Comparison of ENCODE assay signal across 18 cellular contexts in the genomic region with DNA sequence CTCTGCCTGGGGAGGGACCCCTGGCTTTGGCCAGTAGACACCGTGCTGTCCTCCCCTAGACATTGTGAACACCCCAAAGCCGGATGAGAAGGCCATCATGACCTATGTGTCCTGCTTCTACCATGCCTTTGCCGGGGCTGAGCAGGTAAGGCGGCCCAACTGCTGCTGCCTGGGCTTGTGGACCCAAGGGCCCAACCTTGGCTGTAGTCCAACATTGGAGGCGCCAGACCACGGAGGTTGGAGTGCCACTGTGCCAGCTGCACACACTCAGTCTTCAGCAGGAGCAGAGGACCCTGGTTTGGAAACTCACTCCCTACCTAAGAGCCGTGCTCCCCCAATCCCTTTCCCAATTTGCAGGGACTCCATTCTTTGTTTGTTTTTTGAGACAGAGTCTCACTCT. TPM values are rescaled to one million over a fixed set of nuclear protein-coding genes. Genes with fewer than 3 reads are reported as not detected.
"Had no signal": no experiment of that assay in that cellular context is flagged by ENCODE, and none has a peak within 500 bp of the region (broad histone marks: within the 10 kb centered on the region; RNA-seq: fewer than 3 reads in every experiment).

No MANE protein-coding gene starts in this region.

- H3K4me3 ChIP-seq: ascending aorta, lower lobe of right lung, spleen, thoracic aorta had no signal

- H3K27ac ChIP-seq: ascending aorta, lower lobe of right lung, spleen, thoracic aorta had no signal

- H3K27me3 ChIP-seq: ascending aorta had no signal

- DNase-seq: activated CD4-positive, alpha-beta T cell treated with anti-CD3 and anti-CD28 coated beads, Interleukin-2, amount 10 ng/mL, durations not matched to agents 7 days and 5 days; activated CD8-positive, alpha-beta T cell treated with anti-CD3 and anti-CD28 coated beads, Interleukin-2, amount 10 ng/mL, durations not matched to agents 7 days and 5 days; activated effector memory CD4-positive, alpha-beta T cell treated with anti-CD3 and anti-CD28 coated beads, Interleukin-2, amount 50 U/mL, for 16 hours; activated naive CD4-positive, alpha-beta T cell treated with anti-CD3 and anti-CD28 coated beads, Interleukin-2, amount 50 U/mL, for 16 hours; activated T-cell treated with anti-CD3 and anti-CD28 coated beads, Interleukin-2, amount 50 U/mL, for 48 hours; cortex of kidney; erythroblast; foreskin melanocyte; hypothalamus; islet precursor cell; left colon; lower lobe of right lung; naive thymus-derived CD8-positive, alpha-beta T cell; spleen; stimulated activated naive B cell treated with anti-CD40 and anti-IgM and Interleukin-4, amounts not matched to agents 10 μg/mL and 1 μg/mL and 100 μg/mL, for 72 hours had no signal

- H3K36me3 ChIP-seq: ascending aorta, lower lobe of right lung, spleen, thoracic aorta had no signal

- H3K9me3 ChIP-seq: ascending aorta, lower lobe of right lung, spleen, thoracic aorta had no signal

- ATAC-seq: activated CD4-positive, CD25-positive, alpha-beta regulatory T cell treated with anti-CD3 and anti-CD28 coated beads, Interleukin-2, amount 50 U/mL, for 24 hours; activated CD8-positive, alpha-beta T cell treated with anti-CD3 and anti-CD28 coated beads, Interleukin-2, amount 10 ng/mL, durations not matched to agents 7 days and 5 days; left colon; lower lobe of right lung; naive thymus-derived CD8-positive, alpha-beta T cell; stimulated activated naive B cell treated with anti-CD40 and anti-IgM and Interleukin-4, amounts not matched to agents 10 μg/mL and 1 μg/mL and 100 μg/mL, for 72 hours had no signal

RNA-seq across cellular contexts. Expression of a gene that starts 36.8 kb away (rescaled TPM):
- polyA plus RNA-seq: naive thymus-derived CD8-positive, alpha-beta T cell had no signal
